8 cellular contexts compared by ENCODE assay signal in genomic region chr18:62637807-62638687, GRCh38.
DNase-seq lines count a peak whose midpoint lies in the region; ATAC-seq and TF ChIP-seq lines count a peak whose summit lies in the region.

No MANE protein-coding gene starts in this region.

- H3K4me3 Mint-ChIP-seq in activated CD8-positive, alpha-beta T cell treated with anti-CD3 and anti-CD28 coated beads for 36 hours, result no peak overlapping the region

- CTCF ChIA-PET in activated CD8-positive, alpha-beta T cell treated with anti-CD3 and anti-CD28 coated beads for 36 hours (lab: Charles Lee), result interaction anchor here (0.7 to 5.2 kb wide), 16 partner anchors 9 to 344 kb away, joined by 3 to 31 read pairs (median 4); no protein-coding TSS in a partner anchor

- H3K9me3 Mint-ChIP-seq in activated CD8-positive, alpha-beta T cell treated with anti-CD3 and anti-CD28 coated beads for 36 hours, result no peaks in the 10 kb centered on the region

- POLR2A ChIA-PET in activated CD8-positive, alpha-beta T cell treated with anti-CD3 and anti-CD28 coated beads for 36 hours (lab: Charles Lee), result no interaction called here

- peaks cover 13% of the 10 kb centered on the region for H3K27me3 Mint-ChIP-seq in activated CD8-positive, alpha-beta T cell treated with anti-CD3 and anti-CD28 coated beads for 36 hours

- no peaks in the 10 kb centered on the region for H3K36me3 Mint-ChIP-seq in activated CD8-positive, alpha-beta T cell treated with anti-CD3 and anti-CD28 coated beads for 36 hours (ENCODE audit: low read depth)

- H3K4me1 Mint-ChIP-seq in activated CD8-positive, alpha-beta T cell treated with anti-CD3 and anti-CD28 coated beads for 36 hours (ENCODE audit: low read depth), result peaks cover 7% of the 10 kb centered on the region

- intact Hi-C loops in activated CD8-positive, alpha-beta T cell treated with anti-CD3 and anti-CD28 coated beads for 36 hours (cut with micrococcal nuclease), result no loop called here

- H3K4me3 ChIP-seq in fibroblast of mammary gland (ENCODE audit: control insufficient read depth, low read depth, low read length), result no peak overlapping the region

- no peak for TF ChIP-seq CTCF in activated CD8-positive, alpha-beta T cell treated with anti-CD3 and anti-CD28 coated beads for 36 hours (IDR thresholded peaks at IDR 0.05)
- TF ChIP-seq CTCF in fibroblast of mammary gland (conservative IDR thresholded peaks at IDR 0.05; ENCODE audit: control insufficient read depth, insufficient read depth, low read depth, low read length), result peak; percentile 60

- DNase-seq in ELF-1 (ENCODE audit: low read depth, low spot score), result peak; percentile 62
- peak; percentile 40 for DNase-seq in NCI-H748 treated with DMSO at 0.1 percent for 48 hours (lab: John Stamatoyannopoulos, UW)
- DNase-seq in activated CD8-positive, alpha-beta T cell treated with anti-CD3 and anti-CD28 coated beads for 36 hours, result peak; percentile 78
- no peak for DNase-seq in fibroblast of mammary gland (ENCODE audit: low read depth)
- peak; percentile 65 for DNase-seq in stimulated activated CD4-positive, alpha-beta T cell treated with anti-CD3 and anti-CD28 coated beads, Interleukin-1b, Interleukin-23, amount 100 ng/mL, for 48 hours
- no peak for DNase-seq in mucosa of gallbladder (ENCODE audit: low spot score)

- peak; percentile 69 for ATAC-seq in GM21717 (IDR thresholded peaks at IDR 0.05; ENCODE audit: unreplicated experiment)
- ATAC-seq in activated CD8-positive, alpha-beta T cell treated with anti-CD3 and anti-CD28 coated beads for 36 hours, result peak; percentile 83
- no peak for ATAC-seq in HG02973 (IDR thresholded peaks at IDR 0.05; ENCODE audit: unreplicated experiment)

- H3K27ac Mint-ChIP-seq in activated CD8-positive, alpha-beta T cell treated with anti-CD3 and anti-CD28 coated beads for 36 hours, result no peak overlapping the region

Comparison
In these comparisons a context has a peak if more than half of its experiments do, and no peak if none do; other contexts are left out.
1. DNase-seq: peak in ELF-1 (single experiment), NCI-H748 treated with DMSO at 0.1 percent for 48 hours (single experiment), activated CD8-positive, alpha-beta T cell treated with anti-CD3 and anti-CD28 coated beads for 36 hours (single experiment) and stimulated activated CD4-positive, alpha-beta T cell treated with anti-CD3 and anti-CD28 coated beads, Interleukin-1b, Interleukin-23, amount 100 ng/mL, for 48 hours (single experiment); none in fibroblast of mammary gland (single experiment) and mucosa of gallbladder (single experiment).